32 cellular contexts compared by ENCODE assay signal in genomic region chr3:171718493-171719205, GRCh38.
"Had no signal": no experiment of that assay in that cellular context is flagged by ENCODE, and none has a peak within 500 bp of the region (broad histone marks: within the 10 kb centered on the region; RNA-seq: fewer than 3 reads in every experiment).

No MANE protein-coding gene starts in this region.

- H3K4me3 Mint-ChIP-seq: activated CD4-positive, alpha-beta memory T cell treated with anti-CD3 and anti-CD28 coated beads, Interleukin-2, amount 10 ng/mL, durations not matched to agents 7 days and 5 days; activated CD4-positive, alpha-beta T cell treated with anti-CD3 and anti-CD28 coated beads, Interleukin-2, amount 10 ng/mL, durations not matched to agents 7 days and 5 days; activated T-cell treated with anti-CD3 and anti-CD28 coated beads, Interleukin-2, amount 50 U/mL, for 4 hours; activated T-helper 17 cell treated with anti-CD3 and anti-CD28 coated beads, Interleukin-2, amount 50 U/mL, for 72 hours; natural killer cell treated with Interleukin-12 subunit alpha and Interleukin-12 subunit beta and Interleukin-15 and Interleukin-18, amount 100 ng/mL, for 72 hours; stimulated activated effector memory CD8-positive, alpha-beta T cell treated with anti-CD3 and anti-CD28 coated beads, Interleukin-12 subunit alpha, Interleukin-12 subunit beta, amount 100 ng/mL, for 72 hours; stimulated activated naive CD8-positive, alpha-beta T cell treated with anti-CD3 and anti-CD28 coated beads, Interleukin-15, Interleukin-2, amounts not matched to agents 100 ng/mL and 50 ng/mL, for 24 hours; T-helper 1 cell treated with Interleukin-12 subunit alpha and Interleukin-12 subunit beta and Interleukin-4 antibody, amounts not matched to agents 30 μg/mL and 1 μg/mL, for 36 hours had no signal

- H3K9me3 ChIP-seq: esophagus squamous epithelium, neutrophil, pancreas, prostate gland, vagina had no signal

- H3K9me3 Mint-ChIP-seq: natural killer cell treated with Interleukin-12 subunit alpha and Interleukin-12 subunit beta and Interleukin-15 and Interleukin-18, amount 100 ng/mL, for 72 hours; stimulated activated effector memory CD8-positive, alpha-beta T cell treated with anti-CD3 and anti-CD28 coated beads, Interleukin-12 subunit alpha, Interleukin-12 subunit beta, amount 100 ng/mL, for 72 hours; stimulated activated naive CD8-positive, alpha-beta T cell treated with anti-CD3 and anti-CD28 coated beads, Interleukin-15, Interleukin-2, amounts not matched to agents 100 ng/mL and 50 ng/mL, for 24 hours; T-helper 1 cell treated with Interleukin-12 subunit alpha and Interleukin-12 subunit beta and Interleukin-4 antibody, amounts not matched to agents 30 μg/mL and 1 μg/mL, for 36 hours had no signal

- H3K4me1 ChIP-seq: esophagus squamous epithelium, pancreas, prostate gland, upper lobe of left lung, vagina had no signal

- DNase-seq: activated CD4-positive, alpha-beta memory T cell treated with anti-CD3 and anti-CD28 coated beads, Interleukin-2, amount 10 ng/mL, durations not matched to agents 7 days and 5 days; activated CD4-positive, alpha-beta T cell treated with anti-CD3 and anti-CD28 coated beads for 1 hour; activated CD4-positive, alpha-beta T cell treated with anti-CD3 and anti-CD28 coated beads, Interleukin-2, amount 10 ng/mL, durations not matched to agents 7 days and 5 days; activated CD8-positive, alpha-beta memory T cell treated with anti-CD3 and anti-CD28 coated beads, Interleukin-2, amount 50 U/mL, for 48 hours; activated gamma-delta T cell treated with Interleukin-2 at 50 U/mL for 16 hours; activated naive CD4-positive, alpha-beta T cell treated with anti-CD3 and anti-CD28 coated beads, Interleukin-2, amount 50 U/mL, for 16 hours; activated T-cell treated with anti-CD3 and anti-CD28 coated beads, Interleukin-2, amount 50 U/mL, for 4 hours; amniotic stem cell; central memory CD4-positive, alpha-beta T cell; esophagus squamous epithelium; foreskin melanocyte; left cardiac atrium; left ventricle myocardium superior; mucosa of descending colon; pancreas; retina; stimulated activated CD4-positive, alpha-beta T cell treated with anti-CD3 and anti-CD28 coated beads, Interleukin-12 subunit alpha, Interleukin-12 subunit beta, amount 100 ng/mL, for 4 hours; stimulated activated CD4-positive, alpha-beta T cell treated with anti-CD3 and anti-CD28 coated beads, Interleukin-4, amount 100 ng/mL, for 24 hours; substantia nigra; T1000; upper lobe of left lung had no signal

- H3K27ac Mint-ChIP-seq: activated CD4-positive, alpha-beta memory T cell treated with anti-CD3 and anti-CD28 coated beads, Interleukin-2, amount 10 ng/mL, durations not matched to agents 7 days and 5 days; activated CD4-positive, alpha-beta T cell treated with anti-CD3 and anti-CD28 coated beads, Interleukin-2, amount 10 ng/mL, durations not matched to agents 7 days and 5 days; activated T-helper 17 cell treated with anti-CD3 and anti-CD28 coated beads, Interleukin-2, amount 50 U/mL, for 72 hours; natural killer cell treated with Interleukin-12 subunit alpha and Interleukin-12 subunit beta and Interleukin-15 and Interleukin-18, amount 100 ng/mL, for 72 hours; stimulated activated effector memory CD8-positive, alpha-beta T cell treated with anti-CD3 and anti-CD28 coated beads, Interleukin-12 subunit alpha, Interleukin-12 subunit beta, amount 100 ng/mL, for 72 hours; stimulated activated naive CD8-positive, alpha-beta T cell treated with anti-CD3 and anti-CD28 coated beads, Interleukin-15, Interleukin-2, amounts not matched to agents 100 ng/mL and 50 ng/mL, for 24 hours; T-helper 1 cell treated with Interleukin-12 subunit alpha and Interleukin-12 subunit beta and Interleukin-4 antibody, amounts not matched to agents 30 μg/mL and 1 μg/mL, for 36 hours had no signal

- FAIRE-seq: keratinocyte had no signal

- H3K27me3 ChIP-seq: esophagus squamous epithelium, neutrophil, pancreas, upper lobe of left lung, vagina had no signal

- ATAC-seq: activated T-cell treated with anti-CD3 and anti-CD28 coated beads, Interleukin-2, amount 50 U/mL, for 4 hours; activated T-helper 17 cell treated with anti-CD3 and anti-CD28 coated beads, Interleukin-2, amount 50 U/mL, for 72 hours; left cardiac atrium; left ventricle myocardium superior; mucosa of descending colon; natural killer cell treated with Interleukin-12 subunit alpha and Interleukin-12 subunit beta and Interleukin-15 and Interleukin-18, amount 100 ng/mL, for 72 hours; pancreas; sciatic nerve; stimulated activated effector memory CD8-positive, alpha-beta T cell treated with anti-CD3 and anti-CD28 coated beads, Interleukin-12 subunit alpha, Interleukin-12 subunit beta, amount 100 ng/mL, for 72 hours had no signal

- H3K27me3 Mint-ChIP-seq: activated T-helper 17 cell treated with anti-CD3 and anti-CD28 coated beads, Interleukin-2, amount 50 U/mL, for 72 hours; natural killer cell treated with Interleukin-12 subunit alpha and Interleukin-12 subunit beta and Interleukin-15 and Interleukin-18, amount 100 ng/mL, for 72 hours had no signal

- H3K4me1 Mint-ChIP-seq: activated CD4-positive, alpha-beta memory T cell treated with anti-CD3 and anti-CD28 coated beads, Interleukin-2, amount 10 ng/mL, durations not matched to agents 7 days and 5 days; activated CD4-positive, alpha-beta T cell treated with anti-CD3 and anti-CD28 coated beads, Interleukin-2, amount 10 ng/mL, durations not matched to agents 7 days and 5 days; activated T-helper 17 cell treated with anti-CD3 and anti-CD28 coated beads, Interleukin-2, amount 50 U/mL, for 72 hours; stimulated activated effector memory CD8-positive, alpha-beta T cell treated with anti-CD3 and anti-CD28 coated beads, Interleukin-12 subunit alpha, Interleukin-12 subunit beta, amount 100 ng/mL, for 72 hours had no signal

- H3K36me3 ChIP-seq: prostate gland had no signal

- H3K27ac ChIP-seq: esophagus squamous epithelium, neutrophil, pancreas, prostate gland, skin epidermis, upper lobe of left lung, vagina had no signal

- H3K4me3 ChIP-seq: esophagus squamous epithelium, mucosa of descending colon, pancreas, prostate gland, skin epidermis, upper lobe of left lung, vagina had no signal
